ENCODE assay signal across 8 cellular contexts in genomic region chr22:26428515-26429457, GRCh38. TPM values are rescaled to one million over a fixed set of nuclear protein-coding genes. Genes with fewer than 3 reads are reported as not detected.
DNase-seq lines count a peak whose midpoint lies in the region; ATAC-seq and TF ChIP-seq lines count a peak whose summit lies in the region.

A gene with protein sequence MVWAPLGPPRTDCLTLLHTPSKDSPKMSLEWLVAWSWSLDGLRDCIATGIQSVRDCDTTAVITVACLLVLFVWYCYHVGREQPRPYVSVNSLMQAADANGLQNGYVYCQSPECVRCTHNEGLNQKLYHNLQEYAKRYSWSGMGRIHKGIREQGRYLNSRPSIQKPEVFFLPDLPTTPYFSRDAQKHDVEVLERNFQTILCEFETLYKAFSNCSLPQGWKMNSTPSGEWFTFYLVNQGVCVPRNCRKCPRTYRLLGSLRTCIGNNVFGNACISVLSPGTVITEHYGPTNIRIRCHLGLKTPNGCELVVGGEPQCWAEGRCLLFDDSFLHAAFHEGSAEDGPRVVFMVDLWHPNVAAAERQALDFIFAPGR (plus strand): TSS chr22:26429260. CDS start chr22:26433616, 4,356 bp downstream.

- no peak for TF ChIP-seq CTCF in lower lobe of right lung (IDR thresholded peaks at IDR 0.05)

- peaks cover 1% of the 10 kb centered on the region for H3K27me3 Mint-ChIP-seq in dendritic cell treated with granulocyte-macrophage colony-stimulating factor and Interleukin-4, amounts not matched to agents 40 ng/mL and 50 ng/mL, for 4 days

- peak within 1 kb of the TSS; percentile 78 for H3K27ac ChIP-seq in lower lobe of right lung

- peak within 1 kb of the TSS; percentile 89 for H3K4me3 Mint-ChIP-seq in dendritic cell treated with granulocyte-macrophage colony-stimulating factor and Interleukin-4, amounts not matched to agents 40 ng/mL and 50 ng/mL, for 4 days

- ATAC-seq in GM18909 (IDR thresholded peaks at IDR 0.05; ENCODE audit: poor library complexity, unreplicated experiment) (peak; percentile 68), HG03135 (IDR thresholded peaks at IDR 0.05; ENCODE audit: unreplicated experiment) (peak; percentile 78), lower lobe of right lung (peak; percentile 91 to 92)

- peaks cover 3% of the 10 kb centered on the region for H3K4me1 ChIP-seq in lower lobe of right lung

- H3K9me3 Mint-ChIP-seq in dendritic cell treated with granulocyte-macrophage colony-stimulating factor and Interleukin-4, amounts not matched to agents 40 ng/mL and 50 ng/mL, for 4 days: peaks cover 3% of the 10 kb centered on the region

- DNase-seq in AG08396 (ENCODE audit: low spot score): peak; percentile 82
- DNase-seq in NCI-H526 (lab: John Stamatoyannopoulos, UW): peak; percentile 24 to 65
- DNase-seq in activated CD4-positive, alpha-beta T cell treated with anti-CD3 and anti-CD28 coated beads, Interleukin-2, amount 50 U/mL, for 1 hour: peak; percentile 76
- DNase-seq in lower lobe of right lung: peak; percentile 76
- peak; percentile 66 to 67 for DNase-seq in stimulated activated CD4-positive, alpha-beta T cell treated with anti-CD3 and anti-CD28 coated beads, Interleukin-4, amount 100 ng/mL, for 48 hours (ENCODE audit: low read depth in 2 of 2)

- H3K27ac Mint-ChIP-seq in dendritic cell treated with granulocyte-macrophage colony-stimulating factor and Interleukin-4, amounts not matched to agents 40 ng/mL and 50 ng/mL, for 4 days: peak within 1 kb of the TSS; percentile 94

- intact Hi-C loops in dendritic cell treated with granulocyte-macrophage colony-stimulating factor and Interleukin-4, amounts not matched to agents 40 ng/mL and 50 ng/mL, for 4 days (cut with micrococcal nuclease): loop anchor here (2.0 kb wide), 1 partner anchor 24 kb away; no protein-coding TSS in a partner anchor
- intact Hi-C loops in lower lobe of right lung (cut with DNase I): no loop called here

- no peaks in the 10 kb centered on the region for H3K36me3 ChIP-seq in lower lobe of right lung

- H3K36me3 Mint-ChIP-seq in dendritic cell treated with granulocyte-macrophage colony-stimulating factor and Interleukin-4, amounts not matched to agents 40 ng/mL and 50 ng/mL, for 4 days (ENCODE audit: low read depth): peaks cover 13% of the 10 kb centered on the region

- no peaks in the 10 kb centered on the region for H3K27me3 ChIP-seq in lower lobe of right lung (ENCODE audit: low read depth)

- H3K4me1 Mint-ChIP-seq in dendritic cell treated with granulocyte-macrophage colony-stimulating factor and Interleukin-4, amounts not matched to agents 40 ng/mL and 50 ng/mL, for 4 days (ENCODE audit: low read depth): peaks cover 61% of the 10 kb centered on the region

- H3K4me3 ChIP-seq in lower lobe of right lung: peak within 1 kb of the TSS; percentile 57

- no peaks in the 10 kb centered on the region for H3K9me3 ChIP-seq in lower lobe of right lung

RNA-seq across cellular contexts. Expression of the gene that starts here (rescaled TPM):
- total RNA-seq in lower lobe of right lung: 1.5 TPM

Comparison
In these comparisons a context has a peak if more than half of its experiments do, and no peak if none do; other contexts are left out.
1. Peak in every context shown above with its lines: DNase-seq, ATAC-seq, H3K4me3 ChIP-seq and H3K27ac ChIP-seq.